Comparison of ENCODE assay signal across 8 cellular contexts in genomic region chr6:148747145-148747492, GRCh38. TPM values are rescaled to one million over a fixed set of nuclear protein-coding genes. Genes with fewer than 3 reads are reported as not detected.
DNase-seq lines count a peak whose midpoint lies in the region; ATAC-seq and TF ChIP-seq lines count a peak whose summit lies in the region.

No MANE protein-coding gene starts in this region.

- peak overlapping the region in 6 of 7 donors; percentile 64 to 96 (median 82) for H3K27ac Mint-ChIP-seq in CD4-positive, alpha-beta memory T cell

- peak overlapping the region in 1 of 2 donors; percentile 71 for H3K4me3 ChIP-seq in CD4-positive, alpha-beta memory T cell (ENCODE audit: low read length in 2 of 2)
- H3K4me3 ChIP-seq in RWPE2 (ENCODE audit: severe bottlenecking) (peak overlapping the region; percentile 50), lower lobe of right lung (peak overlapping the region; percentile 81), thymus (ENCODE audit: low read length) (peak overlapping the region; percentile 48)

- intact Hi-C loops in CD4-positive, alpha-beta memory T cell (cut with micrococcal nuclease), result loop anchor here (2.0 to 5.0 kb wide), 3 partner anchors 84 to 335 kb away; no protein-coding TSS in a partner anchor
- intact Hi-C loops in lower lobe of right lung (cut with DNase I), result loop anchor here (10.0 kb wide), 1 partner anchor 208 kb away; no protein-coding TSS in a partner anchor

- H3K27ac ChIP-seq in CD4-positive, alpha-beta memory T cell (ENCODE audit: low read depth, low read length), result peak overlapping the region; percentile 67
- H3K27ac ChIP-seq in RWPE2 (ENCODE audit: poor library complexity, severe bottlenecking), result no peak overlapping the region
- H3K27ac ChIP-seq in lower lobe of right lung, result peak overlapping the region; percentile 75
- H3K27ac ChIP-seq in thymus (ENCODE audit: low read depth), result peak overlapping the region; percentile 77

- peaks cover 22 to 49% (median 42%) of the 10 kb centered on the region in 4 donors for H3K4me1 Mint-ChIP-seq in CD4-positive, alpha-beta memory T cell

- no peaks in the 10 kb centered on the region for H3K27me3 ChIP-seq in CD4-positive, alpha-beta memory T cell (ENCODE audit: insufficient read depth, low read length)
- H3K27me3 ChIP-seq in RWPE2 (ENCODE audit: insufficient read depth, poor library complexity, severe bottlenecking), result no peaks in the 10 kb centered on the region
- peaks cover 17% of the 10 kb centered on the region for H3K27me3 ChIP-seq in lower lobe of right lung (ENCODE audit: low read depth)
- no peaks in the 10 kb centered on the region for H3K27me3 ChIP-seq in thymus (ENCODE audit: control insufficient read depth, insufficient read depth)

- POLR2A ChIA-PET in CD4-positive, alpha-beta memory T cell (lab: Charles Lee; ENCODE audit: partially characterized antibody), result interaction anchor here (0.6 to 9.3 kb wide), 10 partner anchors 13 to 1000 kb away, joined by 3 to 183 read pairs (median 6); no protein-coding TSS in a partner anchor

- H3K36me3 Mint-ChIP-seq in CD4-positive, alpha-beta memory T cell, result peaks cover 0 to 9% of the 10 kb centered on the region in 2 donors

- CTCF ChIA-PET in CD4-positive, alpha-beta memory T cell (lab: Charles Lee; ENCODE audit: partially characterized antibody), result interaction anchor here (0.9 to 2.9 kb wide), 11 partner anchors 11 to 685 kb away, joined by 3 to 24 read pairs (median 4); no protein-coding TSS in a partner anchor

- H3K9me3 Mint-ChIP-seq in CD4-positive, alpha-beta memory T cell, result peaks cover 0 to 1% (median 0%) of the 10 kb centered on the region in 8 donors

- H3K27me3 Mint-ChIP-seq in CD4-positive, alpha-beta memory T cell, result no peaks in the 10 kb centered on the region

- under 1% methylated on average over 45 of the region's 45 CpGs for WGBS in thymus

- H3K4me3 Mint-ChIP-seq in CD4-positive, alpha-beta memory T cell, result peak overlapping the region; percentile 81 to 99 (median 94)

- H3K36me3 ChIP-seq in CD4-positive, alpha-beta memory T cell (ENCODE audit: insufficient read depth, low read length), result no peaks in the 10 kb centered on the region
- H3K36me3 ChIP-seq in RWPE2 (ENCODE audit: low read depth) (no peaks in the 10 kb centered on the region), lower lobe of right lung (no peaks in the 10 kb centered on the region), thymus (ENCODE audit: control insufficient read depth, insufficient read depth) (no peaks in the 10 kb centered on the region)

- peak; percentile 17 for ATAC-seq in GM21825 (IDR thresholded peaks at IDR 0.05; ENCODE audit: unreplicated experiment)
- peak; percentile 37 for ATAC-seq in RWPE2 (ENCODE audit: low read depth)
- peak; percentile 53 to 60 for ATAC-seq in lower lobe of right lung
- ATAC-seq in HG03439 (IDR thresholded peaks at IDR 0.05; ENCODE audit: unreplicated experiment), result no peak

- peaks cover 35% of the 10 kb centered on the region for H3K4me1 ChIP-seq in CD4-positive, alpha-beta memory T cell (ENCODE audit: insufficient read depth, low read length)
- H3K4me1 ChIP-seq in RWPE2 (ENCODE audit: insufficient read depth, poor library complexity, severe bottlenecking), result peaks cover 10% of the 10 kb centered on the region
- peaks cover 24% of the 10 kb centered on the region for H3K4me1 ChIP-seq in lower lobe of right lung
- peaks cover 10% of the 10 kb centered on the region for H3K4me1 ChIP-seq in thymus (ENCODE audit: control insufficient read depth, insufficient read depth, low read length)

- no peak for DNase-seq in CD4-positive, alpha-beta memory T cell
- peak; percentile 66 for DNase-seq in RWPE2 (ENCODE audit: low spot score)
- peak; percentile 78 for DNase-seq in ecto neural progenitor cell (ENCODE audit: low spot score)
- DNase-seq in lower lobe of right lung, result peak; percentile 70
- no peak for DNase-seq in SHP77 (lab: John Stamatoyannopoulos, UW)

- TF ChIP-seq CTCF in RWPE2 (IDR thresholded peaks at IDR 0.05; ENCODE audit: poor library complexity, severe bottlenecking) (no peak), lower lobe of right lung (IDR thresholded peaks at IDR 0.05) (no peak)

- H3K9me3 ChIP-seq in CD4-positive, alpha-beta memory T cell (ENCODE audit: control insufficient read depth in 1 of 2, low read length in 2 of 2), result no peaks in the 10 kb centered on the region
- H3K9me3 ChIP-seq in RWPE2 (ENCODE audit: severe bottlenecking) (no peaks in the 10 kb centered on the region), lower lobe of right lung (no peaks in the 10 kb centered on the region), thymus (ENCODE audit: control insufficient read depth) (no peaks in the 10 kb centered on the region)

RNA-seq across cellular contexts. Expression of gene UST, which starts 0.3 kb away (rescaled TPM):
- 1 to 10 TPM; 7.0 to 7.6 TPM for total RNA-seq in CD4-positive, alpha-beta memory T cell
- 1 to 10 TPM; 2.2 to 3.2 TPM for polyA plus RNA-seq in CD4-positive, alpha-beta memory T cell
- total RNA-seq in lower lobe of right lung, result 11.8 TPM
- polyA plus RNA-seq in thymus, result 6.3 TPM

Comparison
In these comparisons a context has a peak if more than half of its experiments do, and no peak if none do; other contexts are left out.
1. DNase-seq: peak in RWPE2 (single experiment), ecto neural progenitor cell (single experiment) and lower lobe of right lung (single experiment); none in CD4-positive, alpha-beta memory T cell (0 of 5) and SHP77 (0 of 2).